ENCODE assay signal across 20 cellular contexts in the genomic region with DNA sequence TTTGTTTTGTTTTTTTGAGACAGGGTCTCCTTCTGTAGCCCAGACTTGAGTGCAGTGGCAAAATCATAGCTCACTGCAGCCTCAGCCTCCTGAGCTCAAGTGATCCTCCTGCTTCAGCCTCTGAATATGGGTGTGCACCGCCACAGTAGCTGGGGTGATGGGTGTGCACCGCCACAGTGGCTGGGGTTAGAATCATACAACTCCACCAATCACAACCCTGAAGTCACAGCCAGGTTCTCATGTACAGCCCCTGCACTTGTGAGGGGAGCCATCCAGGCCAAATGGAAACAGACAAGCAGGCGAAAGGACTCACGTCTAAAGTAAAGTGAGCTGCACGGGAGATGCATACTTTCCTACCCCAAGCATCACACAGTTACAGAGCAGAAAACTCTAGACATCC.
"Had no signal": no experiment of that assay in that cellular context is flagged by ENCODE, and none has a peak within 500 bp of the region (broad histone marks: within the 10 kb centered on the region; RNA-seq: fewer than 3 reads in every experiment).

No MANE protein-coding gene starts in this region.

- H3K9me3 Mint-ChIP-seq: activated B cell treated with CpG ODN at 0.5 μM for 24 hours; activated CD8-positive, alpha-beta T cell treated with anti-CD3 and anti-CD28 coated beads for 36 hours; activated naive CD4-positive, alpha-beta T cell treated with anti-CD3 and anti-CD28 coated beads, Interleukin-2, amount 50 U/mL, for 24 hours; activated naive CD8-positive, alpha-beta T cell treated with anti-CD3 and anti-CD28 coated beads, Interleukin-2, amount 50 U/mL, for 24 hours; activated T-helper 17 cell treated with anti-CD3 and anti-CD28 coated beads, Interleukin-2, amount 50 U/mL, for 72 hours; central memory CD8-positive, alpha-beta T cell; memory B cell; nephron; T-cell had no signal

- DNase-seq: activated B cell treated with CpG ODN at 0.5 μM for 24 hours; activated CD4-positive, alpha-beta T cell treated with anti-CD3 and anti-CD28 coated beads, Interleukin-2, amount 50 U/mL, for 1 hour; activated CD8-positive, alpha-beta T cell treated with anti-CD3 and anti-CD28 coated beads for 36 hours; activated naive CD8-positive, alpha-beta T cell treated with anti-CD3 and anti-CD28 coated beads, Interleukin-2, amount 50 U/mL, for 24 hours; activated T-cell treated with anti-CD3 and anti-CD28 coated beads, Interleukin-2, amount 50 U/mL, for 1 hour; amygdala; colonic mucosa; effector memory CD4-positive, alpha-beta T cell; gastrocnemius medialis; glutamatergic neuron; left colon; retina; stimulated activated naive CD8-positive, alpha-beta T cell treated with anti-CD3 and anti-CD28 coated beads, Interleukin-15, Interleukin-2, amounts not matched to agents 100 U/mL and 50 U/mL, for 24 hours; T-cell; upper lobe of left lung had no signal

- H3K27ac Mint-ChIP-seq: activated B cell treated with CpG ODN at 0.5 μM for 24 hours; activated CD8-positive, alpha-beta T cell treated with anti-CD3 and anti-CD28 coated beads for 36 hours; activated naive CD4-positive, alpha-beta T cell treated with anti-CD3 and anti-CD28 coated beads, Interleukin-2, amount 50 U/mL, for 24 hours; activated naive CD8-positive, alpha-beta T cell treated with anti-CD3 and anti-CD28 coated beads, Interleukin-2, amount 50 U/mL, for 24 hours; activated T-helper 17 cell treated with anti-CD3 and anti-CD28 coated beads, Interleukin-2, amount 50 U/mL, for 72 hours; memory B cell; nephron; T-cell had no signal

- H3K4me1 Mint-ChIP-seq: activated naive CD4-positive, alpha-beta T cell treated with anti-CD3 and anti-CD28 coated beads, Interleukin-2, amount 50 U/mL, for 24 hours; nephron; T-cell had no signal

- ATAC-seq: activated CD8-positive, alpha-beta T cell treated with anti-CD3 and anti-CD28 coated beads for 36 hours; activated naive CD8-positive, alpha-beta T cell treated with anti-CD3 and anti-CD28 coated beads, Interleukin-2, amount 50 U/mL, for 24 hours; activated T-helper 17 cell treated with anti-CD3 and anti-CD28 coated beads, Interleukin-2, amount 50 U/mL, for 72 hours; gastrocnemius medialis; left colon; stimulated activated naive CD8-positive, alpha-beta T cell treated with anti-CD3 and anti-CD28 coated beads, Interleukin-15, Interleukin-2, amounts not matched to agents 100 U/mL and 50 U/mL, for 24 hours; T-cell had no signal

- H3K36me3 Mint-ChIP-seq: memory B cell had no signal

- H3K4me3 Mint-ChIP-seq: activated B cell treated with CpG ODN at 0.5 μM for 24 hours; activated CD8-positive, alpha-beta T cell treated with anti-CD3 and anti-CD28 coated beads for 36 hours; activated naive CD4-positive, alpha-beta T cell treated with anti-CD3 and anti-CD28 coated beads, Interleukin-2, amount 50 U/mL, for 24 hours; activated naive CD8-positive, alpha-beta T cell treated with anti-CD3 and anti-CD28 coated beads, Interleukin-2, amount 50 U/mL, for 24 hours; activated T-helper 17 cell treated with anti-CD3 and anti-CD28 coated beads, Interleukin-2, amount 50 U/mL, for 72 hours; central memory CD8-positive, alpha-beta T cell; memory B cell; nephron; T-cell had no signal

- H3K27me3 Mint-ChIP-seq: activated B cell treated with CpG ODN at 0.5 μM for 24 hours; activated CD8-positive, alpha-beta T cell treated with anti-CD3 and anti-CD28 coated beads for 36 hours; activated naive CD4-positive, alpha-beta T cell treated with anti-CD3 and anti-CD28 coated beads, Interleukin-2, amount 50 U/mL, for 24 hours; activated naive CD8-positive, alpha-beta T cell treated with anti-CD3 and anti-CD28 coated beads, Interleukin-2, amount 50 U/mL, for 24 hours; activated T-helper 17 cell treated with anti-CD3 and anti-CD28 coated beads, Interleukin-2, amount 50 U/mL, for 72 hours; central memory CD8-positive, alpha-beta T cell; T-cell had no signal
